ENCODE assay signal across 30 cellular contexts in genomic region chr1:115348636-115349035, GRCh38.
"Had no signal": no experiment of that assay in that cellular context is flagged by ENCODE, and none has a peak within 500 bp of the region (broad histone marks: within the 10 kb centered on the region; RNA-seq: fewer than 3 reads in every experiment).

No MANE protein-coding gene starts in this region.

- H3K36me3 ChIP-seq: ascending aorta, breast epithelium, cardiac muscle cell, esophagus muscularis mucosa, gastroesophageal sphincter, heart right ventricle, WERI-Rb-1 had no signal

- H2AFZ ChIP-seq: hepatocyte had no signal

- H3K4me3 ChIP-seq: ascending aorta, breast epithelium, cardiac muscle cell, esophagus muscularis mucosa, gastroesophageal sphincter, heart right ventricle, hepatocyte had no signal

- H3K4me2 ChIP-seq: hepatocyte had no signal

- ATAC-seq: activated CD4-positive, CD25-positive, alpha-beta regulatory T cell treated with anti-CD3 and anti-CD28 coated beads, Interleukin-2, amount 50 U/mL, for 24 hours; activated CD8-positive, alpha-beta T cell treated with anti-CD3 and anti-CD28 coated beads for 36 hours; activated T-cell treated with anti-CD3 and anti-CD28 coated beads, Interleukin-2, amount 50 U/mL, for 4 hours; activated T-helper 17 cell treated with anti-CD3 and anti-CD28 coated beads, Interleukin-2, amount 50 U/mL, for 72 hours; effector memory CD8-positive, alpha-beta T cell; gastroesophageal sphincter; heart right ventricle; T-helper 17 cell had no signal

- H3K9me3 ChIP-seq: ascending aorta, breast epithelium, esophagus muscularis mucosa, gastroesophageal sphincter, heart right ventricle had no signal

- H3K4me1 ChIP-seq: ascending aorta, breast epithelium, esophagus muscularis mucosa, gastroesophageal sphincter, heart right ventricle had no signal

- H3K79me2 ChIP-seq: hepatocyte had no signal

- DNase-seq: activated B cell treated with CpG ODN at 0.5 μM for 24 hours; activated CD4-positive, alpha-beta T cell treated with anti-CD3 and anti-CD28 coated beads for 48 hours; activated CD4-positive, alpha-beta T cell treated with anti-CD3 and anti-CD28 coated beads, Interleukin-2, amount 50 U/mL, for 1 hour; activated CD4-positive, alpha-beta T cell treated with anti-CD3 and anti-CD28 coated beads, Interleukin-2, amount 50 U/mL, for 48 hours; activated CD8-positive, alpha-beta memory T cell treated with anti-CD3 and anti-CD28 coated beads for 24 hours; activated CD8-positive, alpha-beta T cell treated with anti-CD3 and anti-CD28 coated beads for 36 hours; activated effector memory CD4-positive, alpha-beta T cell treated with Interleukin-2 at 50 U/mL for 16 hours; activated gamma-delta T cell treated with Interleukin-2 at 50 U/mL for 16 hours; activated naive CD4-positive, alpha-beta T cell treated with anti-CD3 and anti-CD28 coated beads, Interleukin-2, amount 50 U/mL, for 16 hours; activated naive CD4-positive, alpha-beta T cell treated with Interleukin-2 at 50 U/mL for 16 hours; activated T-cell treated with anti-CD3 and anti-CD28 coated beads, Interleukin-2, amount 50 U/mL, for 4 hours; cortex of kidney; dermis blood vessel endothelial cell; effector CD4-positive, alpha-beta T cell; effector memory CD8-positive, alpha-beta T cell; erythroblast; foreskin melanocyte; heart right ventricle; T-helper 1 cell; T-helper 17 cell; T1000; WERI-Rb-1 had no signal

- H3K27me3 ChIP-seq: ascending aorta, breast epithelium, cardiac muscle cell, gastroesophageal sphincter, heart right ventricle, hepatocyte had no signal
